27 cellular contexts compared by ENCODE assay signal in the genomic region with DNA sequence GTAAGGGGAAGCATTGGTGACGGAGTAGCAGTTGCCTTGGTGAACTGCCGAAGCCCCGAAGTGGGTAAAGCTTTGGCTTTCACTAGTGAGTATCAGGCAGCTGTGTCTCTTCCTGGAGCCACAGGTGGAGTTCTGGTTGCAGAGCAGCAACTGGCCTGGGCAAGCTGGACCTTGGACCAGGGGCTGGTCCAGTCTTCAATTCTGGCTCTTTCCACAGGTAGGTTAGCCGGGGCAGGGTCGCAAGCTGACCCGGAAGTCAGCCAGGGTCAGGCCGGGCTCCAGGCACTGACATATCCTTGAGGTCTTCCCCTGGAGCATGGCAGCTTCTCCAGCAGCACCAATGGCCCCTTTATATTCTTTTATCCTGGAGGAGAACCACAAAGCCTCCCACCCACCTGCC.
"Had no signal": no experiment of that assay in that cellular context is flagged by ENCODE, and none has a peak within 500 bp of the region (broad histone marks: within the 10 kb centered on the region; RNA-seq: fewer than 3 reads in every experiment).

No MANE protein-coding gene starts in this region.

- H3K9me3 ChIP-seq: heart right ventricle, left lung, mucosa of descending colon, psoas muscle, suprapubic skin, thoracic aorta, tibial artery, uterus had no signal

- H2AFZ ChIP-seq: hepatocyte, parathyroid adenoma had no signal

- H3K4me2 ChIP-seq: hepatocyte had no signal

- ATAC-seq: heart right ventricle; left cardiac atrium; left lung; mucosa of descending colon; naive thymus-derived CD4-positive, alpha-beta T cell; natural killer cell treated with Interleukin-12 subunit alpha and Interleukin-12 subunit beta and Interleukin-15 and Interleukin-18, amount 100 ng/mL, for 72 hours; psoas muscle; sciatic nerve had no signal

- H3K9me3 Mint-ChIP-seq: naive thymus-derived CD4-positive, alpha-beta T cell; natural killer cell treated with Interleukin-12 subunit alpha and Interleukin-12 subunit beta and Interleukin-15 and Interleukin-18, amount 100 ng/mL, for 72 hours; stimulated activated naive CD8-positive, alpha-beta T cell treated with anti-CD3 and anti-CD28 coated beads, Interleukin-15, Interleukin-2, amounts not matched to agents 100 ng/mL and 50 ng/mL, for 24 hours; type B pancreatic cell had no signal

- FAIRE-seq: keratinocyte had no signal

- H3K27me3 ChIP-seq: heart right ventricle, hepatocyte, suprapubic skin, tibial artery, uterus had no signal

- H3K27ac ChIP-seq: hepatocyte, left lung, parathyroid adenoma, psoas muscle, skin epidermis, suprapubic skin, thoracic aorta, tibial artery, uterus had no signal

- H3K9ac ChIP-seq: parathyroid adenoma had no signal

- H3K4me3 ChIP-seq: heart right ventricle, hepatocyte, left lung, lung, mucosa of descending colon, psoas muscle, skin epidermis, suprapubic skin, thoracic aorta, tibial artery, uterus had no signal

- H3K36me3 Mint-ChIP-seq: naive thymus-derived CD4-positive, alpha-beta T cell; natural killer cell treated with Interleukin-12 subunit alpha and Interleukin-12 subunit beta and Interleukin-15 and Interleukin-18, amount 100 ng/mL, for 72 hours; type B pancreatic cell had no signal

- H3K79me2 ChIP-seq: hepatocyte, parathyroid adenoma had no signal

- H3K4me3 Mint-ChIP-seq: naive thymus-derived CD4-positive, alpha-beta T cell; natural killer cell treated with Interleukin-12 subunit alpha and Interleukin-12 subunit beta and Interleukin-15 and Interleukin-18, amount 100 ng/mL, for 72 hours; stimulated activated naive CD8-positive, alpha-beta T cell treated with anti-CD3 and anti-CD28 coated beads, Interleukin-15, Interleukin-2, amounts not matched to agents 100 ng/mL and 50 ng/mL, for 24 hours; type B pancreatic cell had no signal

- H3K27ac Mint-ChIP-seq: naive thymus-derived CD4-positive, alpha-beta T cell; natural killer cell treated with Interleukin-12 subunit alpha and Interleukin-12 subunit beta and Interleukin-15 and Interleukin-18, amount 100 ng/mL, for 72 hours; stimulated activated naive CD8-positive, alpha-beta T cell treated with anti-CD3 and anti-CD28 coated beads, Interleukin-15, Interleukin-2, amounts not matched to agents 100 ng/mL and 50 ng/mL, for 24 hours; type B pancreatic cell had no signal

- H3K36me3 ChIP-seq: heart right ventricle, left lung, suprapubic skin, thoracic aorta, tibial artery, uterus had no signal

- DNase-seq: heart right ventricle; kidney glomerular epithelial cell; left cardiac atrium; left lung; midbrain; mucosa of descending colon; naive thymus-derived CD4-positive, alpha-beta T cell; nucleus accumbens; psoas muscle; stimulated activated CD4-positive, alpha-beta T cell treated with anti-CD3 and anti-CD28 coated beads, Interleukin-12 subunit alpha, Interleukin-12 subunit beta, amount 100 ng/mL, for 4 hours; stimulated activated CD4-positive, alpha-beta T cell treated with anti-CD3 and anti-CD28 coated beads, Interleukin-15, amount 100 ng/mL, for 24 hours; stimulated activated CD4-positive, alpha-beta T cell treated with anti-CD3 and anti-CD28 coated beads, Interleukin-2, amount 100 ng/mL, for 24 hours; stimulated activated CD4-positive, alpha-beta T cell treated with anti-CD3 and anti-CD28 coated beads, Interleukin-4, amount 100 ng/mL, for 1 hour; stimulated activated naive CD4-positive, alpha-beta T cell; tibial artery; uterus had no signal

- H3K4me1 ChIP-seq: psoas muscle, uterus had no signal
